ENCODE assay signal across 13 cellular contexts in genomic region chr16:57694191-57694555, GRCh38. TPM values are rescaled to one million over a fixed set of nuclear protein-coding genes. Genes with fewer than 3 reads are reported as not detected.
"Had no signal": no experiment of that assay in that cellular context is flagged by ENCODE, and none has a peak within 500 bp of the region (broad histone marks: within the 10 kb centered on the region; RNA-seq: fewer than 3 reads in every experiment).

No MANE protein-coding gene starts in this region.

- H3K9me3 ChIP-seq: gastroesophageal sphincter, heart right ventricle, right atrium auricular region, thoracic aorta had no signal

- DNase-seq: activated naive CD4-positive, alpha-beta T cell treated with anti-CD3 and anti-CD28 coated beads, Interleukin-2, amount 50 U/mL, for 16 hours had no signal

- H3K4me1 ChIP-seq: gastroesophageal sphincter, right atrium auricular region had no signal

- H3K27ac ChIP-seq: gastroesophageal sphincter, right atrium auricular region, thoracic aorta, VCaP had no signal

- H3K36me3 Mint-ChIP-seq: naive thymus-derived CD4-positive, alpha-beta T cell had no signal

- H3K27ac Mint-ChIP-seq: activated T-helper 2 cell treated with anti-CD3 and anti-CD28 coated beads, Interferon-gamma antibody, Interleukin-2, Interleukin-4, amounts not matched to agents 10 μg/mL and 5 μg/mL and 100 μg/mL, durations not matched to agents 14 hours and 24 hours and 36 hours had no signal

- H3K27me3 Mint-ChIP-seq: stimulated activated naive CD8-positive, alpha-beta T cell treated with anti-CD3 and anti-CD28 coated beads, Interleukin-15, amount 100 ng/mL, for 72 hours had no signal

- H3K36me3 ChIP-seq: cardiac muscle cell, gastroesophageal sphincter, heart right ventricle, right atrium auricular region, thoracic aorta had no signal

- H3K27me3 ChIP-seq: cardiac muscle cell, right atrium auricular region had no signal

- H3K9me3 Mint-ChIP-seq: activated T-helper 2 cell treated with anti-CD3 and anti-CD28 coated beads, Interferon-gamma antibody, Interleukin-2, Interleukin-4, amounts not matched to agents 10 μg/mL and 5 μg/mL and 100 μg/mL, durations not matched to agents 14 hours and 24 hours and 36 hours; naive thymus-derived CD4-positive, alpha-beta T cell; stimulated activated naive CD8-positive, alpha-beta T cell treated with anti-CD3 and anti-CD28 coated beads, Interleukin-15, amount 100 ng/mL, for 72 hours had no signal

RNA-seq across cellular contexts. Expression of gene DRC7, which starts 0.4 kb away (rescaled TPM):
- total RNA-seq: activated T-helper 2 cell treated with anti-CD3 and anti-CD28 coated beads, Interferon-gamma antibody, Interleukin-2, Interleukin-4, amounts not matched to agents 10 μg/mL and 5 μg/mL and 100 μg/mL, durations not matched to agents 14 hours and 24 hours and 36 hours; astrocyte; mammary epithelial cell; naive thymus-derived CD4-positive, alpha-beta T cell; right atrium auricular region; thoracic aorta had no signal
- polyA plus RNA-seq: heart right ventricle; naive thymus-derived CD4-positive, alpha-beta T cell; smooth muscle cell had no signal

RNA-seq across cellular contexts. Expression of gene ADGRG3, which starts 26.1 kb away (rescaled TPM):
- total RNA-seq: activated T-helper 2 cell treated with anti-CD3 and anti-CD28 coated beads, Interferon-gamma antibody, Interleukin-2, Interleukin-4, amounts not matched to agents 10 μg/mL and 5 μg/mL and 100 μg/mL, durations not matched to agents 14 hours and 24 hours and 36 hours; astrocyte; cardiac muscle cell; mammary epithelial cell had no signal
- polyA plus RNA-seq: cardiac muscle cell; mammary epithelial cell; naive thymus-derived CD4-positive, alpha-beta T cell; smooth muscle cell had no signal
